Comparison of ENCODE assay signal across 28 cellular contexts in the genomic region with DNA sequence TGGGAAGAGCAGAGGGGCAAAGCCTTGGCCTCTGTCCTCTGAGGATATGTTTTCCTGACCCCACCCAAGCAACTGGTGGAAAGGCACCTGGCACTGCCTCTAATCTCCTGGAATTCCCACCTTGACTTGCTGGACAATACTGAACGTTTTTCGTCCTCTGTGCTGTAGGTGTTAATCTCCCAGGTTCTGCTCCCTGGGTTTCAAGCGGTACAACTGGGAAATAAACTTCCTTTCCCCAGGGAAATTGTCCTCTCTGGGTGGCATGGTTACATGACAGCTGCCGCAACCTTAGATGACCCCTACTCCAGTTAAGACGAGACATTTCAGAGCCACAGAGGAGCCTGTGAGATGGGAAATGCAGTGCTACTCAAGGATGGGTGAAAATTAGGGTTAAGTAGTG. TPM values are rescaled to one million over a fixed set of nuclear protein-coding genes. Genes with fewer than 3 reads are reported as not detected.
A peak's percentile ranks its signal among the peaks of the same experiment; 100 is the strongest.
DNase-seq lines count a peak whose midpoint lies in the region; ATAC-seq and TF ChIP-seq lines count a peak whose summit lies in the region.
"Had no signal": no experiment of that assay in that cellular context is flagged by ENCODE, and none has a peak within 500 bp of the region (broad histone marks: within the 10 kb centered on the region; RNA-seq: fewer than 3 reads in every experiment).

No MANE protein-coding gene starts in this region.

- intact Hi-C loops in activated T-helper 1 cell treated with anti-CD3 and anti-CD28 coated beads, Interleukin-12 subunit alpha, Interleukin-12 subunit beta, Interleukin-2, Interleukin-4 antibody, amounts not matched to agents 30 ng/mL and 10 ng/mL and 1 ng/mL, durations not matched to agents 14 hours and 24 hours and 36 hours (cut with micrococcal nuclease) = no loop called here

- no peak overlapping the region for H3K23ac ChIP-seq in mesenchymal stem cell (ENCODE audit: low read length in 2 of 2)

- no peaks in the 10 kb centered on the region for H3K36me3 Mint-ChIP-seq in activated T-helper 1 cell treated with anti-CD3 and anti-CD28 coated beads, Interleukin-12 subunit alpha, Interleukin-12 subunit beta, Interleukin-2, Interleukin-4 antibody, amounts not matched to agents 30 ng/mL and 10 ng/mL and 1 ng/mL, durations not matched to agents 14 hours and 24 hours and 36 hours (ENCODE audit: low read depth)
- H3K36me3 Mint-ChIP-seq in activated T-cell treated with anti-CD3 and anti-CD28 coated beads, Interleukin-2, amount 50 U/mL, for 4 hours (ENCODE audit: insufficient read depth) = no peaks in the 10 kb centered on the region
- H3K36me3 Mint-ChIP-seq in activated T-cell treated with anti-CD3 and anti-CD28 coated beads, Interleukin-2, amount 50 U/mL, for 24 hours (ENCODE audit: low read depth) = no peaks in the 10 kb centered on the region
- H3K36me3 Mint-ChIP-seq: stimulated activated effector memory CD8-positive, alpha-beta T cell treated with anti-CD3 and anti-CD28 coated beads, Interleukin-12 subunit alpha, Interleukin-12 subunit beta, amount 100 ng/mL, for 72 hours; type B pancreatic cell had no signal

- H3K79me1 ChIP-seq in mesenchymal stem cell (replicated peaks; ENCODE audit: low read length, poor library complexity, severe bottlenecking) = no peaks in the 10 kb centered on the region

- 90% methylated on average over 5 of the region's 5 CpGs for WGBS in mesenchymal stem cell

- H3K27me3 ChIP-seq in BE2C = no peaks in the 10 kb centered on the region
- H3K27me3 ChIP-seq in mesenchymal stem cell (ENCODE audit: control insufficient read depth in 1 of 2, insufficient read depth in 1 of 2, low read length in 2 of 2) = no peaks in the 10 kb centered on the region
- H3K27me3 ChIP-seq: dorsolateral prefrontal cortex, ovary had no signal

- no peak overlapping the region for H2BK15ac ChIP-seq in mesenchymal stem cell (ENCODE audit: low read depth, poor library complexity, severe bottlenecking)

- no peak overlapping the region for H3K4me3 Mint-ChIP-seq in activated T-helper 1 cell treated with anti-CD3 and anti-CD28 coated beads, Interleukin-12 subunit alpha, Interleukin-12 subunit beta, Interleukin-2, Interleukin-4 antibody, amounts not matched to agents 30 ng/mL and 10 ng/mL and 1 ng/mL, durations not matched to agents 14 hours and 24 hours and 36 hours
- H3K4me3 Mint-ChIP-seq in activated T-cell treated with anti-CD3 and anti-CD28 coated beads, Interleukin-2, amount 50 U/mL, for 4 hours = no peak overlapping the region
- H3K4me3 Mint-ChIP-seq in activated T-cell treated with anti-CD3 and anti-CD28 coated beads, Interleukin-2, amount 50 U/mL, for 24 hours = no peak overlapping the region
- H3K4me3 Mint-ChIP-seq: nephron; stimulated activated effector memory CD8-positive, alpha-beta T cell treated with anti-CD3 and anti-CD28 coated beads, Interleukin-12 subunit alpha, Interleukin-12 subunit beta, amount 100 ng/mL, for 72 hours; type B pancreatic cell had no signal

- TF ChIP-seq CTCF in BE2C (IDR thresholded peaks at IDR 0.05; ENCODE audit: low read depth, low read length) = no peak

- H2AK5ac ChIP-seq in mesenchymal stem cell (ENCODE audit: low read length, severe bottlenecking) = peak overlapping the region; percentile 100

- peak overlapping the region; percentile 91 for H3K27ac ChIP-seq in mesenchymal stem cell (ENCODE audit: low read length, poor library complexity, severe bottlenecking)
- H3K27ac ChIP-seq: C4-2B, dorsolateral prefrontal cortex, ovary had no signal

- peak overlapping the region; percentile 42 for H3K9ac ChIP-seq in mesenchymal stem cell (ENCODE audit: low read length)

- no peak overlapping the region for H4K8ac ChIP-seq in mesenchymal stem cell (ENCODE audit: low read length)

- H3K4ac ChIP-seq in mesenchymal stem cell (ENCODE audit: low read depth in 1 of 2, low read length in 2 of 2) = no peak overlapping the region

- no peak overlapping the region for H3K4me3 ChIP-seq in BE2C (ENCODE audit: low read depth, low read length)
- H3K4me3 ChIP-seq in mesenchymal stem cell (ENCODE audit: insufficient read depth in 1 of 2, low read depth in 1 of 2, low read length in 2 of 2) = no peak overlapping the region
- H3K4me3 ChIP-seq: dorsolateral prefrontal cortex, ovary had no signal

- H3K4me1 ChIP-seq in BE2C (peaks cover 13% of the 10 kb centered on the region), mesenchymal stem cell (ENCODE audit: control insufficient read depth, insufficient read depth, low read depth, low read length) (peaks cover 19% of the 10 kb centered on the region)
- H3K4me1 ChIP-seq: Caco-2 had no signal

- H2AFZ ChIP-seq in mesenchymal stem cell (ENCODE audit: low read depth, low read length) = no peak overlapping the region

- no peak overlapping the region for H4K91ac ChIP-seq in mesenchymal stem cell (ENCODE audit: low read length)

- H3K4me1 Mint-ChIP-seq in activated T-helper 1 cell treated with anti-CD3 and anti-CD28 coated beads, Interleukin-12 subunit alpha, Interleukin-12 subunit beta, Interleukin-2, Interleukin-4 antibody, amounts not matched to agents 30 ng/mL and 10 ng/mL and 1 ng/mL, durations not matched to agents 14 hours and 24 hours and 36 hours (ENCODE audit: low read depth) = no peaks in the 10 kb centered on the region
- H3K4me1 Mint-ChIP-seq in activated T-cell treated with anti-CD3 and anti-CD28 coated beads, Interleukin-2, amount 50 U/mL, for 4 hours (ENCODE audit: low read depth) = no peaks in the 10 kb centered on the region
- H3K4me1 Mint-ChIP-seq in activated T-cell treated with anti-CD3 and anti-CD28 coated beads, Interleukin-2, amount 50 U/mL, for 24 hours (ENCODE audit: low read depth) = no peaks in the 10 kb centered on the region
- H3K4me1 Mint-ChIP-seq: stimulated activated effector memory CD8-positive, alpha-beta T cell treated with anti-CD3 and anti-CD28 coated beads, Interleukin-12 subunit alpha, Interleukin-12 subunit beta, amount 100 ng/mL, for 72 hours had no signal

- peaks cover 8% of the 10 kb centered on the region for H3K27me3 Mint-ChIP-seq in activated T-helper 1 cell treated with anti-CD3 and anti-CD28 coated beads, Interleukin-12 subunit alpha, Interleukin-12 subunit beta, Interleukin-2, Interleukin-4 antibody, amounts not matched to agents 30 ng/mL and 10 ng/mL and 1 ng/mL, durations not matched to agents 14 hours and 24 hours and 36 hours (ENCODE audit: insufficient read depth)
- H3K27me3 Mint-ChIP-seq in activated T-cell treated with anti-CD3 and anti-CD28 coated beads, Interleukin-2, amount 50 U/mL, for 4 hours (ENCODE audit: low read depth) = no peaks in the 10 kb centered on the region
- H3K27me3 Mint-ChIP-seq in activated T-cell treated with anti-CD3 and anti-CD28 coated beads, Interleukin-2, amount 50 U/mL, for 24 hours = no peaks in the 10 kb centered on the region

- H3K36me3 ChIP-seq in BE2C (no peaks in the 10 kb centered on the region), mesenchymal stem cell (ENCODE audit: control insufficient read depth in 1 of 2, insufficient read depth in 2 of 2, low read depth in 1 of 2, low read length in 2 of 2) (no peaks in the 10 kb centered on the region)
- H3K36me3 ChIP-seq: ovary had no signal

- ATAC-seq in activated T-cell treated with anti-CD3 and anti-CD28 coated beads, Interleukin-2, amount 50 U/mL, for 4 hours = no peak
- ATAC-seq: left ventricle myocardium superior; stimulated activated effector memory CD8-positive, alpha-beta T cell treated with anti-CD3 and anti-CD28 coated beads, Interleukin-12 subunit alpha, Interleukin-12 subunit beta, amount 100 ng/mL, for 72 hours had no signal

- no peak overlapping the region for H2BK120ac ChIP-seq in mesenchymal stem cell (ENCODE audit: low read depth, low read length)

- no peak overlapping the region for H3K27ac Mint-ChIP-seq in activated T-helper 1 cell treated with anti-CD3 and anti-CD28 coated beads, Interleukin-12 subunit alpha, Interleukin-12 subunit beta, Interleukin-2, Interleukin-4 antibody, amounts not matched to agents 30 ng/mL and 10 ng/mL and 1 ng/mL, durations not matched to agents 14 hours and 24 hours and 36 hours
- no peak overlapping the region for H3K27ac Mint-ChIP-seq in activated T-cell treated with anti-CD3 and anti-CD28 coated beads, Interleukin-2, amount 50 U/mL, for 24 hours
- H3K27ac Mint-ChIP-seq: stimulated activated effector memory CD8-positive, alpha-beta T cell treated with anti-CD3 and anti-CD28 coated beads, Interleukin-12 subunit alpha, Interleukin-12 subunit beta, amount 100 ng/mL, for 72 hours; type B pancreatic cell had no signal

- no peaks in the 10 kb centered on the region for H3K9me3 Mint-ChIP-seq in activated T-helper 1 cell treated with anti-CD3 and anti-CD28 coated beads, Interleukin-12 subunit alpha, Interleukin-12 subunit beta, Interleukin-2, Interleukin-4 antibody, amounts not matched to agents 30 ng/mL and 10 ng/mL and 1 ng/mL, durations not matched to agents 14 hours and 24 hours and 36 hours
- H3K9me3 Mint-ChIP-seq in activated T-cell treated with anti-CD3 and anti-CD28 coated beads, Interleukin-2, amount 50 U/mL, for 4 hours = no peaks in the 10 kb centered on the region
- H3K9me3 Mint-ChIP-seq in activated T-cell treated with anti-CD3 and anti-CD28 coated beads, Interleukin-2, amount 50 U/mL, for 24 hours = no peaks in the 10 kb centered on the region
- H3K9me3 Mint-ChIP-seq: stimulated activated effector memory CD8-positive, alpha-beta T cell treated with anti-CD3 and anti-CD28 coated beads, Interleukin-12 subunit alpha, Interleukin-12 subunit beta, amount 100 ng/mL, for 72 hours had no signal

- peak overlapping the region; percentile 57 for H2BK5ac ChIP-seq in mesenchymal stem cell (ENCODE audit: low read depth, low read length, poor library complexity, severe bottlenecking)

- no peak overlapping the region for H3K4me2 ChIP-seq in mesenchymal stem cell (ENCODE audit: low read length, poor library complexity, severe bottlenecking)

- H2BK12ac ChIP-seq in mesenchymal stem cell (ENCODE audit: low read length in 2 of 2) = peak overlapping the region in 1 of 2 experiments; percentile 1

- DNase-seq in BE2C (peak; percentile 32), NCI-H226 (peak; percentile 22), SK-N-DZ (ENCODE audit: low spot score) (peak; percentile 41), mesenchymal stem cell (no peak), activated gamma-delta T cell (lab: John Stamatoyannopoulos, UW) (no peak)
- no peak for DNase-seq in activated T-helper 1 cell treated with anti-CD3 and anti-CD28 coated beads, Interleukin-12 subunit alpha, Interleukin-12 subunit beta, Interleukin-2, Interleukin-4 antibody, amounts not matched to agents 30 ng/mL and 10 ng/mL and 1 ng/mL, durations not matched to agents 14 hours and 24 hours and 36 hours (ENCODE audit: low spot score)
- DNase-seq in activated T-cell treated with anti-CD3 and anti-CD28 coated beads, Interleukin-2, amount 50 U/mL, for 4 hours = no peak
- DNase-seq in activated T-cell treated with anti-CD3 and anti-CD28 coated beads, Interleukin-2, amount 50 U/mL, for 24 hours = no peak
- DNase-seq: activated CD4-positive, alpha-beta T cell treated with anti-CD3 and anti-CD28 coated beads for 4 hours; activated gamma-delta T cell treated with Interleukin-2 at 50 U/mL for 16 hours; activated T-cell treated with anti-CD3 and anti-CD28 coated beads for 4 hours; Caco-2; cerebellar nuclear complex; DMS79; dorsolateral prefrontal cortex; GDM1; islet precursor cell; left ventricle myocardium superior; midbrain; NCI-H1417 treated with DMSO at 0.1 percent for 48 hours; ovary; stimulated activated CD4-positive, alpha-beta T cell treated with anti-CD3 and anti-CD28 coated beads, Interleukin-12 subunit alpha, Interleukin-12 subunit beta, amount 100 ng/mL, for 4 hours; stimulated activated CD4-positive, alpha-beta T cell treated with anti-CD3 and anti-CD28 coated beads, Interleukin-4, amount 100 ng/mL, for 24 hours; T-helper 2 cell had no signal

- H3K9me3 ChIP-seq in BE2C (no peaks in the 10 kb centered on the region), mesenchymal stem cell (ENCODE audit: control insufficient read depth, low read length) (no peaks in the 10 kb centered on the region)
- H3K9me3 ChIP-seq: Caco-2, ovary had no signal

- H3K14ac ChIP-seq in mesenchymal stem cell (ENCODE audit: low read length in 2 of 2) = no peak overlapping the region

- H3K18ac ChIP-seq in mesenchymal stem cell (ENCODE audit: low read depth in 1 of 2, low read length in 2 of 2) = no peak overlapping the region

RNA-seq across cellular contexts. Expression of gene BCAR3, which starts 57.3 kb away (rescaled TPM):
- polyA plus RNA-seq in BE2C (2012; ENCODE audit: insufficient read depth, insufficient read length, low read depth) = 95.5 TPM
- polyA plus RNA-seq in SK-N-DZ (2014; cell fraction: cytosol; rRNA removed) = 0.77 and 1.7 TPM in 2 replicates
- 1.3 and 1.6 TPM in 2 replicates for polyA plus RNA-seq in SK-N-DZ (2014; cell fraction: nucleus; rRNA removed)
- 23.6 TPM for polyA plus RNA-seq in mesenchymal stem cell (2013, experiment 1 of 2)
- polyA plus RNA-seq in mesenchymal stem cell (2013, experiment 2 of 2) = 22.7 TPM
- total RNA-seq in activated T-helper 1 cell treated with anti-CD3 and anti-CD28 coated beads, Interleukin-12 subunit alpha, Interleukin-12 subunit beta, Interleukin-2, Interleukin-4 antibody, amounts not matched to agents 30 ng/mL and 10 ng/mL and 1 ng/mL, durations not matched to agents 14 hours and 24 hours and 36 hours = 0.29 and 1.1 TPM in 2 replicates
- 1 to 10 TPM in 2 of 3 donors, under 1 TPM in 1; 0.53 to 1.7 (median 1.2) TPM for total RNA-seq in activated T-cell treated with anti-CD3 and anti-CD28 coated beads, Interleukin-2, amount 50 U/mL, for 4 hours

Comparison
In these comparisons a context has a peak if more than half of its experiments do, and no peak if none do; other contexts are left out.
1. DNase-seq: peak in BE2C (single experiment), NCI-H226 (single experiment) and SK-N-DZ (single experiment); none in mesenchymal stem cell (single experiment), activated T-helper 1 cell treated with anti-CD3 and anti-CD28 coated beads, Interleukin-12 subunit alpha, Interleukin-12 subunit beta, Interleukin-2, Interleukin-4 antibody, amounts not matched to agents 30 ng/mL and 10 ng/mL and 1 ng/mL, durations not matched to agents 14 hours and 24 hours and 36 hours (single experiment), activated gamma-delta T cell (single experiment), activated T-cell treated with anti-CD3 and anti-CD28 coated beads, Interleukin-2, amount 50 U/mL, for 4 hours (single experiment) and activated T-cell treated with anti-CD3 and anti-CD28 coated beads, Interleukin-2, amount 50 U/mL, for 24 hours (single experiment).